Comparison of ENCODE assay signal across 21 cellular contexts in the genomic region with DNA sequence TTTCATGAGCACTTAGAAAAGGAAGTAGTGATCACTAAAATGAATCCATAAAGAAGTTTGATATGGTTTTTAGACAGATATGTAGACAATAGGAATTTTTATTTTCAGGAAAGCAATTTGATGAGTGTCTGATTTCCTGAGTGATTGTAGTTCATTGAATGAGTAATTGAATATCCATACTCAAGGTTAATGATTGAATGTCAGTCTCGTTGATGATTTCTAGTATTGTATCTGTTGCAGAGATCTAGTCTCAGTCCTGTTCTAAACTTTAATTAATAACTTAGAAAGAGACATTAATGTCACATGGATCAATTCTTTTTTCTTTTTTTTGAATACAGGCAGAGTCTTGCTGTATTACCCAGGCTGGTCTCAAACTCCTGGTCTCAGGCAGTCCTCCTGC.
DNase-seq lines count a peak whose midpoint lies in the region; FAIRE-seq and TF ChIP-seq lines count a peak whose summit lies in the region.
"Had no signal": no experiment of that assay in that cellular context is flagged by ENCODE, and none has a peak within 500 bp of the region (broad histone marks: within the 10 kb centered on the region; RNA-seq: fewer than 3 reads in every experiment).

No MANE protein-coding gene starts in this region.

- peaks cover 44% of the 10 kb centered on the region for H3K4me1 Mint-ChIP-seq in Calu3 (ENCODE audit: low read depth, unreplicated experiment)

- no peak overlapping the region for H3K9ac ChIP-seq in mesenchymal stem cell (ENCODE audit: low read length)
- H3K9ac ChIP-seq: GM23248 had no signal

- H3K4me1 ChIP-seq in mesenchymal stem cell (ENCODE audit: control insufficient read depth, insufficient read depth, low read depth, low read length) (peaks cover 6% of the 10 kb centered on the region), small intestine (ENCODE audit: control insufficient read depth in 2 of 2, insufficient read depth in 1 of 2, low read depth in 1 of 2, low read length in 1 of 2) (peaks cover 0 to 3% of the 10 kb centered on the region in 2 donors)

- no peaks in the 10 kb centered on the region for H3K9me3 Mint-ChIP-seq in Calu3 (ENCODE audit: low read depth, unreplicated experiment)
- H3K9me3 Mint-ChIP-seq: CD4-positive, CD25-positive, alpha-beta regulatory T cell; CD8-positive, alpha-beta T cell had no signal

- no peaks in the 10 kb centered on the region for H3K27me3 Mint-ChIP-seq in Calu3 (ENCODE audit: unreplicated experiment)
- H3K27me3 Mint-ChIP-seq: CD4-positive, CD25-positive, alpha-beta regulatory T cell had no signal

- TF ChIP-seq CTCF in Calu3 (IDR thresholded peaks at IDR 0.05; ENCODE audit: unreplicated experiment), result no peak

- H3K4ac ChIP-seq in mesenchymal stem cell (ENCODE audit: low read depth in 1 of 2, low read length in 2 of 2), result no peak overlapping the region

- no peak overlapping the region for H3K18ac ChIP-seq in mesenchymal stem cell (ENCODE audit: low read depth in 1 of 2, low read length in 2 of 2)

- CTCF ChIA-PET in Calu3 (lab: Charles Lee), result interaction anchor here (0.6 to 1.0 kb wide), 3 partner anchors 9 to 61 kb away, joined by 3 to 5 read pairs (median 3); no protein-coding TSS in a partner anchor

- no peak overlapping the region for H3K4me2 ChIP-seq in mesenchymal stem cell (ENCODE audit: low read length, poor library complexity, severe bottlenecking)
- H3K4me2 ChIP-seq: A549 had no signal

- H3K79me1 ChIP-seq in mesenchymal stem cell (replicated peaks; ENCODE audit: low read length, poor library complexity, severe bottlenecking), result peaks cover 8% of the 10 kb centered on the region

- peaks cover 0 to 31% of the 10 kb centered on the region in 2 experiments for H3K36me3 ChIP-seq in mesenchymal stem cell (ENCODE audit: control insufficient read depth in 1 of 2, insufficient read depth in 2 of 2, low read depth in 1 of 2, low read length in 2 of 2)
- H3K36me3 ChIP-seq in small intestine (ENCODE audit: control insufficient read depth in 2 of 2, insufficient read depth in 2 of 2, low read length in 2 of 2), result no peaks in the 10 kb centered on the region

- peak overlapping the region; percentile 42 for H3K27ac Mint-ChIP-seq in Calu3 (ENCODE audit: unreplicated experiment)
- H3K27ac Mint-ChIP-seq: CD4-positive, CD25-positive, alpha-beta regulatory T cell; CD8-positive, alpha-beta T cell had no signal

- no peak overlapping the region for H3K23ac ChIP-seq in mesenchymal stem cell (ENCODE audit: low read length in 2 of 2)

- H3K27me3 ChIP-seq in mesenchymal stem cell (ENCODE audit: control insufficient read depth in 1 of 2, insufficient read depth in 1 of 2, low read length in 2 of 2) (no peaks in the 10 kb centered on the region), small intestine (ENCODE audit: control insufficient read depth in 2 of 2, insufficient read depth in 2 of 2, low read length in 2 of 2) (no peaks in the 10 kb centered on the region)

- no peak overlapping the region for H2AK5ac ChIP-seq in mesenchymal stem cell (ENCODE audit: low read length, severe bottlenecking)

- H4K8ac ChIP-seq in mesenchymal stem cell (ENCODE audit: low read length), result no peak overlapping the region

- DNase-seq in Calu3 (no peak), RCC 7860 (ENCODE audit: low spot score) (no peak), mesenchymal stem cell (no peak), NCI-H2227 (lab: John Stamatoyannopoulos, UW; ENCODE audit: unreplicated experiment) (no peak), C1 segment of cervical spinal cord (lab: John Stamatoyannopoulos, UW) (no peak), small intestine (no peak), anterior cingulate cortex (lab: John Stamatoyannopoulos, UW) (no peak)
- DNase-seq: 8988T; Caco-2; CD4-positive, CD25-positive, alpha-beta regulatory T cell; CD8-positive, alpha-beta T cell; DMS53; DMS79 treated with DMSO at 0.1 percent for 48 hours; GF-D8; GM23248; H7; HCEC 1CT had no signal

- H2BK15ac ChIP-seq in mesenchymal stem cell (ENCODE audit: low read depth, poor library complexity, severe bottlenecking), result no peak overlapping the region

- no CpG with 5 or more reads among the region's 1 CpG for WGBS in mesenchymal stem cell
- WGBS in small intestine, 3 donors, result 21 to 66% (median 54%) methylated on average over 1 of the region's 1 CpG

- intact Hi-C loops in Calu3 (cut with micrococcal nuclease; ENCODE audit: unreplicated experiment), result loop anchor here (10.0 kb wide), 1 partner anchor 226 kb away; a partner anchor contains a TSS

- no TSS peak for BruUV-seq in Calu3 (replicated peaks; lab: Mats Ljungman, UMichigan)

- no peaks in the 10 kb centered on the region for H3K9me3 ChIP-seq in mesenchymal stem cell (ENCODE audit: control insufficient read depth, low read length)
- H3K9me3 ChIP-seq in small intestine (ENCODE audit: control insufficient read depth, low read depth), result no peaks in the 10 kb centered on the region
- H3K9me3 ChIP-seq: A549, Caco-2 had no signal

- no peak overlapping the region for H3K14ac ChIP-seq in mesenchymal stem cell (ENCODE audit: low read length in 2 of 2)

- FAIRE-seq in RCC 7860 (lab: Jason Lieb, UNC) (peak; percentile 85), small intestine (lab: Jason Lieb, UNC) (no peak)
- FAIRE-seq: GM12892, H1 had no signal

- H2BK120ac ChIP-seq in mesenchymal stem cell (ENCODE audit: low read depth, low read length), result no peak overlapping the region

- H2BK5ac ChIP-seq in mesenchymal stem cell (ENCODE audit: low read depth, low read length, poor library complexity, severe bottlenecking), result no peak overlapping the region

- H4K91ac ChIP-seq in mesenchymal stem cell (ENCODE audit: low read length), result no peak overlapping the region

- H3K4me3 ChIP-seq in mesenchymal stem cell (ENCODE audit: insufficient read depth in 1 of 2, low read depth in 1 of 2, low read length in 2 of 2) (no peak overlapping the region), small intestine (ENCODE audit: low read depth in 1 of 2, low read length in 2 of 2) (no peak overlapping the region)
- H3K4me3 ChIP-seq: A549, GM23248 had no signal

- H2AFZ ChIP-seq in mesenchymal stem cell (ENCODE audit: low read depth, low read length), result no peak overlapping the region
- H2AFZ ChIP-seq: GM23248 had no signal

- peak overlapping the region; percentile 34 for H3K4me3 Mint-ChIP-seq in Calu3 (ENCODE audit: low read depth, unreplicated experiment)
- H3K4me3 Mint-ChIP-seq: CD4-positive, CD25-positive, alpha-beta regulatory T cell; CD8-positive, alpha-beta T cell had no signal

- no peak overlapping the region for H2BK12ac ChIP-seq in mesenchymal stem cell (ENCODE audit: low read length in 2 of 2)

- peaks cover 5% of the 10 kb centered on the region for H3K36me3 Mint-ChIP-seq in Calu3 (ENCODE audit: insufficient read depth, unreplicated experiment)

- H3K27ac ChIP-seq in mesenchymal stem cell (ENCODE audit: low read length, poor library complexity, severe bottlenecking) (peak overlapping the region; percentile 18), small intestine (ENCODE audit: low read depth in 1 of 2, low read length in 1 of 2) (no peak overlapping the region)
- H3K27ac ChIP-seq: A549, C4-2B, GM23248 had no signal
